Comparison of ENCODE assay signal across 1 cellular context in the genomic region with DNA sequence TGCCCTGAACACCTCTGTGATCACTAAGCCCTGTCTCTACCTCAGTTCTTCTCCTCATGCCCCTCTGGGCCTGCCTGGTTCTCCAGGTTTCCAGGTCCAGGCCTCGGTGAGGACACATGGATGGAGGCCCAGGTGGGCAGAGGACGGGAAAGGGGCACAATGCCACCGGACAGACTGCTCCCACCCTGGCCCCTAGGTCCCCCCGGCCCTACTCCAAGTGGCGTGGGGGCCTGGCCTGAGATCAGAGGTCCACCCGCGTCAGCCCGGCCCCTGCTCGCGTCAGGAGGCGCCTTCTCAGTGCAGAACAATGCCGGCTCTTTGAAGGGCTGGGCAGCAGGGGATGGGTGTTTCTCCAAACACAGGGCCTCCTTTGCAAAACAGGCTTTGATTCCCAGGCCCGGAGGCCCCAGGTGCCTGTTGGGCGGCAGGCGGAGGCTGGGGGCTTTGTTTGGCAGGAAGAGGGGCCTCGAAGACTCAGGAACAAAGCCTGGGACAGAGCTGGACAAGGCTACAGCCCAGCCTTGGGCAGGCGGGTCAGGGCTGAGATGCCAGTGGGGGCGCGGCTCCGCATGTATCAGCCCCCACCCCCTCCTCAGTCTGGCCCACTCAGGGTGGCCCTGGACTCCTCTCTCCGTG.
TF ChIP-seq lines count a peak whose summit lies in the region.

No MANE protein-coding gene starts in this region.

TF ChIP-seq in HepG2, 621 proteins besides CTCF, POLR2A, EP300 and RAD21 (continued from another document and continues in another):
- TF ChIP-seq, protein P1, sequence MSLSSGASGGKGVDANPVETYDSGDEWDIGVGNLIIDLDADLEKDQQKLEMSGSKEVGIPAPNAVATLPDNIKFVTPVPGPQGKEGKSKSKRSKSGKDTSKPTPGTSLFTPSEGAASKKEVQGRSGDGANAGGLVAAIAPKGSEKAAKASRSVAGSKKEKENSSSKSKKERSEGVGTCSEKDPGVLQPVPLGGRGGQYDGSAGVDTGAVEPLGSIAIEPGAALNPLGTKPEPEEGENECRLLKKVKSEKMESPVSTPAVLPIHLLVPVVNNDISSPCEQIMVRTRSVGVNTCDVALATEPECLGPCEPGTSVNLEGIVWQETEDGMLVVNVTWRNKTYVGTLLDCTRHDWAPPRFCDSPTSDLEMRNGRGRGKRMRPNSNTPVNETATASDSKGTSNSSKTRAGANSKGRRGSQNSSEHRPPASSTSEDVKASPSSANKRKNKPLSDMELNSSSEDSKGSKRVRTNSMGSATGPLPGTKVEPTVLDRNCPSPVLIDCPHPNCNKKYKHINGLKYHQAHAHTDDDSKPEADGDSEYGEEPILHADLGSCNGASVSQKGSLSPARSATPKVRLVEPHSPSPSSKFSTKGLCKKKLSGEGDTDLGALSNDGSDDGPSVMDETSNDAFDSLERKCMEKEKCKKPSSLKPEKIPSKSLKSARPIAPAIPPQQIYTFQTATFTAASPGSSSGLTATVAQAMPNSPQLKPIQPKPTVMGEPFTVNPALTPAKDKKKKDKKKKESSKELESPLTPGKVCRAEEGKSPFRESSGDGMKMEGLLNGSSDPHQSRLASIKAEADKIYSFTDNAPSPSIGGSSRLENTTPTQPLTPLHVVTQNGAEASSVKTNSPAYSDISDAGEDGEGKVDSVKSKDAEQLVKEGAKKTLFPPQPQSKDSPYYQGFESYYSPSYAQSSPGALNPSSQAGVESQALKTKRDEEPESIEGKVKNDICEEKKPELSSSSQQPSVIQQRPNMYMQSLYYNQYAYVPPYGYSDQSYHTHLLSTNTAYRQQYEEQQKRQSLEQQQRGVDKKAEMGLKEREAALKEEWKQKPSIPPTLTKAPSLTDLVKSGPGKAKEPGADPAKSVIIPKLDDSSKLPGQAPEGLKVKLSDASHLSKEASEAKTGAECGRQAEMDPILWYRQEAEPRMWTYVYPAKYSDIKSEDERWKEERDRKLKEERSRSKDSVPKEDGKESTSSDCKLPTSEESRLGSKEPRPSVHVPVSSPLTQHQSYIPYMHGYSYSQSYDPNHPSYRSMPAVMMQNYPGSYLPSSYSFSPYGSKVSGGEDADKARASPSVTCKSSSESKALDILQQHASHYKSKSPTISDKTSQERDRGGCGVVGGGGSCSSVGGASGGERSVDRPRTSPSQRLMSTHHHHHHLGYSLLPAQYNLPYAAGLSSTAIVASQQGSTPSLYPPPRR (CRISPR knock-in tag; IDR thresholded peaks at IDR 0.05; ENCODE audit: borderline replicate concordance), result peak; percentile 76; the same call in 1 of the 2 replicates
- TF ChIP-seq, protein P2, sequence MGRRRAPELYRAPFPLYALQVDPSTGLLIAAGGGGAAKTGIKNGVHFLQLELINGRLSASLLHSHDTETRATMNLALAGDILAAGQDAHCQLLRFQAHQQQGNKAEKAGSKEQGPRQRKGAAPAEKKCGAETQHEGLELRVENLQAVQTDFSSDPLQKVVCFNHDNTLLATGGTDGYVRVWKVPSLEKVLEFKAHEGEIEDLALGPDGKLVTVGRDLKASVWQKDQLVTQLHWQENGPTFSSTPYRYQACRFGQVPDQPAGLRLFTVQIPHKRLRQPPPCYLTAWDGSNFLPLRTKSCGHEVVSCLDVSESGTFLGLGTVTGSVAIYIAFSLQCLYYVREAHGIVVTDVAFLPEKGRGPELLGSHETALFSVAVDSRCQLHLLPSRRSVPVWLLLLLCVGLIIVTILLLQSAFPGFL (CRISPR knock-in tag; IDR thresholded peaks at IDR 0.05), result no peak
- TF ChIP-seq XBP1 (CRISPR knock-in tag; IDR thresholded peaks at IDR 0.05), result no peak
- no peak for TF ChIP-seq RFX5 (IDR thresholded peaks at IDR 0.05; ENCODE audit: low read depth, low read length)
- TF ChIP-seq FOXO4 (CRISPR knock-in tag; conservative IDR thresholded peaks at IDR 0.05), result no peak
- TF ChIP-seq, protein P3, sequence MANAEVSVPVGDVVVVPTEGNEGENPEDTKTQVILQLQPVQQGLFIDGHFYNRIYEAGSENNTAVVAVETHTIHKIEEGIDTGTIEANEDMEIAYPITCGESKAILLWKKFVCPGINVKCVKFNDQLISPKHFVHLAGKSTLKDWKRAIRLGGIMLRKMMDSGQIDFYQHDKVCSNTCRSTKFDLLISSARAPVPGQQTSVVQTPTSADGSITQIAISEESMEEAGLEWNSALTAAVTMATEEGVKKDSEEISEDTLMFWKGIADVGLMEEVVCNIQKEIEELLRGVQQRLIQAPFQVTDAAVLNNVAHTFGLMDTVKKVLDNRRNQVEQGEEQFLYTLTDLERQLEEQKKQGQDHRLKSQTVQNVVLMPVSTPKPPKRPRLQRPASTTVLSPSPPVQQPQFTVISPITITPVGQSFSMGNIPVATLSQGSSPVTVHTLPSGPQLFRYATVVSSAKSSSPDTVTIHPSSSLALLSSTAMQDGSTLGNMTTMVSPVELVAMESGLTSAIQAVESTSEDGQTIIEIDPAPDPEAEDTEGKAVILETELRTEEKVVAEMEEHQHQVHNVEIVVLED (CRISPR knock-in tag; IDR thresholded peaks at IDR 0.05; ENCODE audit: borderline replicate concordance), result 0 out of 2 replicates have a peak, but pooled peaks have one; percentile 25
- TF ChIP-seq ZNF274 (CRISPR knock-in tag; IDR thresholded peaks at IDR 0.05), result no peak; the same call in 1 of the 2 replicates
- TF ChIP-seq JUNB (CRISPR knock-in tag; IDR thresholded peaks at IDR 0.05; ENCODE audit: borderline replicate concordance), result no peak
- TF ChIP-seq, protein P4, sequence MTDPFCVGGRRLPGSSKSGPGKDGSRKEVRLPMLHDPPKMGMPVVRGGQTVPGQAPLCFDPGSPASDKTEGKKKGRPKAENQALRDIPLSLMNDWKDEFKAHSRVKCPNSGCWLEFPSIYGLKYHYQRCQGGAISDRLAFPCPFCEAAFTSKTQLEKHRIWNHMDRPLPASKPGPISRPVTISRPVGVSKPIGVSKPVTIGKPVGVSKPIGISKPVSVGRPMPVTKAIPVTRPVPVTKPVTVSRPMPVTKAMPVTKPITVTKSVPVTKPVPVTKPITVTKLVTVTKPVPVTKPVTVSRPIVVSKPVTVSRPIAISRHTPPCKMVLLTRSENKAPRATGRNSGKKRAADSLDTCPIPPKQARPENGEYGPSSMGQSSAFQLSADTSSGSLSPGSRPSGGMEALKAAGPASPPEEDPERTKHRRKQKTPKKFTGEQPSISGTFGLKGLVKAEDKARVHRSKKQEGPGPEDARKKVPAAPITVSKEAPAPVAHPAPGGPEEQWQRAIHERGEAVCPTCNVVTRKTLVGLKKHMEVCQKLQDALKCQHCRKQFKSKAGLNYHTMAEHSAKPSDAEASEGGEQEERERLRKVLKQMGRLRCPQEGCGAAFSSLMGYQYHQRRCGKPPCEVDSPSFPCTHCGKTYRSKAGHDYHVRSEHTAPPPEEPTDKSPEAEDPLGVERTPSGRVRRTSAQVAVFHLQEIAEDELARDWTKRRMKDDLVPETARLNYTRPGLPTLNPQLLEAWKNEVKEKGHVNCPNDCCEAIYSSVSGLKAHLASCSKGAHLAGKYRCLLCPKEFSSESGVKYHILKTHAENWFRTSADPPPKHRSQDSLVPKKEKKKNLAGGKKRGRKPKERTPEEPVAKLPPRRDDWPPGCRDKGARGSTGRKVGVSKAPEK (CRISPR knock-in tag; IDR thresholded peaks at IDR 0.05; ENCODE audit: borderline replicate concordance), result peak; percentile 75; the same call in 1 of the 2 replicates
- no peak for TF ChIP-seq FOXK2 (IDR thresholded peaks at IDR 0.05)
- TF ChIP-seq STAG1 (CRISPR knock-in tag; IDR thresholded peaks at IDR 0.05), result no peak; the same call in 1 of the 2 replicates
- TF ChIP-seq FOSL1 (CRISPR knock-in tag; IDR thresholded peaks at IDR 0.05; ENCODE audit: borderline replicate concordance), result no peak
- peak; percentile 94 for TF ChIP-seq FOXP4 (CRISPR knock-in tag; IDR thresholded peaks at IDR 0.05)
- TF ChIP-seq ZNF788 (CRISPR knock-in tag; IDR thresholded peaks at IDR 0.05; ENCODE audit: borderline replicate concordance), result no peak; the same call in 1 of the 2 replicates
- TF ChIP-seq AHR (CRISPR knock-in tag; IDR thresholded peaks at IDR 0.05), result peak; percentile 27; the same call in 1 of the 2 replicates
- TF ChIP-seq SCMH1 (CRISPR knock-in tag; IDR thresholded peaks at IDR 0.05; ENCODE audit: borderline replicate concordance), result no peak
- no peak for TF ChIP-seq ZBTB38 (CRISPR knock-in tag; IDR thresholded peaks at IDR 0.05)
- TF ChIP-seq CENPX (CRISPR knock-in tag; IDR thresholded peaks at IDR 0.05), result no peak
- TF ChIP-seq PAWR (CRISPR knock-in tag; IDR thresholded peaks at IDR 0.05; ENCODE audit: borderline replicate concordance), result no peak
- no peak for TF ChIP-seq RFX1 (IDR thresholded peaks at IDR 0.05)
- peak; percentile 23 for TF ChIP-seq CEBPG (CRISPR knock-in tag; IDR thresholded peaks at IDR 0.05)
- no peak; the same call in 1 of the 2 replicates for TF ChIP-seq SRY (CRISPR knock-in tag; IDR thresholded peaks at IDR 0.05)
- TF ChIP-seq REXO4 (CRISPR knock-in tag; IDR thresholded peaks at IDR 0.05; ENCODE audit: borderline replicate concordance), result no peak
- no peak for TF ChIP-seq PAF1 (CRISPR knock-in tag; IDR thresholded peaks at IDR 0.05)
- no peak for TF ChIP-seq ZBTB20 (CRISPR knock-in tag; IDR thresholded peaks at IDR 0.05; ENCODE audit: borderline replicate concordance, low read depth)
- TF ChIP-seq ZNF713 (CRISPR knock-in tag; IDR thresholded peaks at IDR 0.05), result no peak
- no peak for TF ChIP-seq CHD4 (IDR thresholded peaks at IDR 0.05; ENCODE audit: borderline replicate concordance, low read length)
- TF ChIP-seq ZUFSP (CRISPR knock-in tag; IDR thresholded peaks at IDR 0.05; ENCODE audit: borderline replicate concordance), result no peak
- no peak for TF ChIP-seq RELA (CRISPR knock-in tag; IDR thresholded peaks at IDR 0.05)
- no peak for TF ChIP-seq JDP2 (CRISPR knock-in tag; IDR thresholded peaks at IDR 0.05; ENCODE audit: borderline replicate concordance)
- 0 out of 2 replicates have a peak, but pooled peaks have one; percentile 25 for TF ChIP-seq ZNF547 (CRISPR knock-in tag; IDR thresholded peaks at IDR 0.05)
- TF ChIP-seq ZNF550 (CRISPR knock-in tag; IDR thresholded peaks at IDR 0.05; ENCODE audit: borderline replicate concordance), result no peak
- TF ChIP-seq IKZF1 (IDR thresholded peaks at IDR 0.05), result no peak
- no peak for TF ChIP-seq ZKSCAN8 (CRISPR knock-in tag; IDR thresholded peaks at IDR 0.05; ENCODE audit: borderline replicate concordance)
- 0 out of 2 replicates have a peak, but pooled peaks have one; percentile 32 for TF ChIP-seq JUND (CRISPR knock-in tag; IDR thresholded peaks at IDR 0.05)
- TF ChIP-seq ZBTB26 (CRISPR knock-in tag; IDR thresholded peaks at IDR 0.05; ENCODE audit: borderline replicate concordance), result no peak
- peak; percentile 98 for TF ChIP-seq MED13 (CRISPR knock-in tag; IDR thresholded peaks at IDR 0.05)
- no peak for TF ChIP-seq NFE2 (CRISPR knock-in tag; IDR thresholded peaks at IDR 0.05)
- peak; percentile 37; the same call in 1 of the 2 replicates for TF ChIP-seq KMT2A (CRISPR knock-in tag; IDR thresholded peaks at IDR 0.05)
- TF ChIP-seq, protein P5, sequence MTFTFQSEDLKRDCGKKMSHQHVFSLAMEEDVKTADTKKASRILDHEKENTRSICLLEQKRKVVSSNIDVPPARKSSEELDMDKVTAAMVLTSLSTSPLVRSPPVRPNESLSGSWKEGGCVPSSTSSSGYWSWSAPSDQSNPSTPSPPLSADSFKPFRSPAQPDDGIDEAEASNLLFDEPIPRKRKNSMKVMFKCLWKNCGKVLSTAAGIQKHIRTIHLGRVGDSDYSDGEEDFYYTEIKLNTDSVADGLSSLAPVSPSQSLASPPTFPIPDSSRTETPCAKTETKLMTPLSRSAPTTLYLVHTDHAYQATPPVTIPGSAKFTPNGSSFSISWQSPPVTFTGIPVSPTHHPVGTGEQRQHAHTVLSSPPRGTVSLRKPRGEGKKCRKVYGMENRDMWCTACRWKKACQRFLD (CRISPR knock-in tag; IDR thresholded peaks at IDR 0.05; ENCODE audit: borderline replicate concordance), result no peak
- peak; percentile 47; the same call in 1 of the 2 replicates for TF ChIP-seq NFYC (CRISPR knock-in tag; IDR thresholded peaks at IDR 0.05)
